In the genomic region with DNA sequence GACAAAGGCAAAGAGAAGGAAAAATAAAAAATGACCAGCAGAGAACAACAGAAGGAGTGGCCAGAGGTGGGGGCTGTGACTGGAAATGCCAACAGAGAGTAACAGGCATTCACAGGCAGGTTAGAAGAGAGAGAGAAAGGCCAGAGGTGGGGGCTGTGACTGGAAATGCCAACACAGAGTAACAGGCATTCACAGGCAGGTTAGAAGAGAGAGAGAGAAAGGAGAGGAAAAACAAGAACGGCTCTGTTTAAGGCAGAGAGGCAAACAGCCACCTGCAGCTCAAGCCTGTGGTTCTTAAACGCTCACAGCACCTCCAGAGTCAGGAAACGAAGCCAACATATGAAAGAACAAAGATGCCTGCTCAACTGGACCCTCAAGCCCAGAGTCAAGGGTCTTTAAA, we compare ENCODE assay signal across 20 cellular contexts. TPM values are rescaled to one million over a fixed set of nuclear protein-coding genes. Genes with fewer than 3 reads are reported as not detected.
A peak's percentile ranks its signal among the peaks of the same experiment; 100 is the strongest.
DNase-seq lines count a peak whose midpoint lies in the region; ATAC-seq, FAIRE-seq and TF ChIP-seq lines count a peak whose summit lies in the region.
"Had no signal": no experiment of that assay in that cellular context is flagged by ENCODE, and none has a peak within 500 bp of the region (broad histone marks: within the 10 kb centered on the region; RNA-seq: fewer than 3 reads in every experiment).

No MANE protein-coding gene starts in this region.

- H2BK12ac ChIP-seq in H1 (ENCODE audit: low read depth, low read length) = no peak overlapping the region

- H2AFZ ChIP-seq in H1 (ENCODE audit: low read length) = no peak overlapping the region
- H2AFZ ChIP-seq in osteoblast (ENCODE audit: low read length) = no peak overlapping the region

- CTCF ChIA-PET in H1 (lab: Charles Lee; ENCODE audit: partially characterized antibody) = interaction anchor here (0.9 to 1.9 kb wide), 4 partner anchors 8 to 230 kb away, joined by 3 to 5 read pairs (median 4); no protein-coding TSS in a partner anchor

- WGBS in H1 (ENCODE audit: extremely low coverage in 1 of 2, insufficient coverage in 1 of 2, insufficient read length in 1 of 2, insufficient replicate concordance in 2 of 2, low coverage in 1 of 2, low lambda C conversion rate in 2 of 2, missing lambda C conversion rate in 1 of 2), 2 experiments = 62% methylated on average over 3 of the region's 3 CpGs; no CpG with 5 or more reads in 1 of the 2 experiments

- H3K4me2 ChIP-seq in BLaER1 treated with 17β-estradiol and CSF1 and Interleukin-3, amounts not matched to agents 10 nM and 100 nM = peak overlapping the region; percentile 32 to 86 (median 55); a peak in 21 of 22 replicates
- H3K4me2 ChIP-seq in H1 (ENCODE audit: insufficient read depth in 1 of 2, low read depth in 2 of 2, low read length in 2 of 2) = no peak overlapping the region; a peak in 1 of 4 replicates
- no peak overlapping the region for H3K4me2 ChIP-seq in osteoblast (ENCODE audit: insufficient read depth, low read length)

- no peak for TF ChIP-seq POLR2A in H1 (IDR thresholded peaks at IDR 0.05; ENCODE audit: control extremely low read depth in 1 of 2, low read depth in 2 of 2, low read length in 2 of 2)

- no peak for TF ChIP-seq EP300 in H1 (IDR thresholded peaks at IDR 0.05; ENCODE audit: borderline replicate concordance in 1 of 2, low read depth in 2 of 2, low read length in 2 of 2)

- no peak overlapping the region for H3K4ac ChIP-seq in H1 (replicated peaks; ENCODE audit: insufficient read length, low read depth, low read length)

- POLR2A ChIA-PET in H1 (lab: Charles Lee; ENCODE audit: partially characterized antibody) = no interaction called here

- H4K91ac ChIP-seq in H1 (replicated peaks; ENCODE audit: insufficient read length, low read length) = no peak overlapping the region

- no peaks in the 10 kb centered on the region for H3K79me2 ChIP-seq in H1 (ENCODE audit: control insufficient read depth in 1 of 2, insufficient read depth in 2 of 2, low read length in 2 of 2)
- peaks cover 29% of the 10 kb centered on the region for H3K79me2 ChIP-seq in osteoblast (ENCODE audit: insufficient read depth, low read length)

- H2BK20ac ChIP-seq in H1 (ENCODE audit: low read length) = no peak overlapping the region

- no peak for FAIRE-seq in H1 (lab: Jason Lieb, UNC)
- FAIRE-seq: GM18507, GM19239, HepG2 had no signal

- H3K4me3 ChIP-seq in BLaER1 treated with 17β-estradiol and CSF1 and Interleukin-3, amounts not matched to agents 10 nM and 100 nM = no peak overlapping the region
- H3K4me3 ChIP-seq in HUES48 (ENCODE audit: low read depth, low read length) (no peak overlapping the region), H1 (ENCODE audit: extremely low read depth in 1 of 4, insufficient read depth in 2 of 4, low read depth in 3 of 4, low read length in 4 of 4) (no peak overlapping the region), osteoblast (ENCODE audit: insufficient read depth, low read length) (no peak overlapping the region)
- H3K4me3 ChIP-seq: gastrocnemius medialis had no signal

- H3K14ac ChIP-seq in H1 (ENCODE audit: insufficient read length) = no peak overlapping the region

- H3K4me1 ChIP-seq in BLaER1 treated with 17β-estradiol and CSF1 and Interleukin-3, amounts not matched to agents 10 nM and 100 nM = peaks cover 61 to 69% (median 65%) of the 10 kb centered on the region in 10 experiments
- H3K4me1 ChIP-seq in HUES48 (ENCODE audit: control insufficient read depth, insufficient read depth, low read length) (peaks cover 22% of the 10 kb centered on the region), H1 (replicated peaks in 1 of 4; ENCODE audit: control insufficient read depth in 3 of 4, insufficient read depth in 4 of 4, low read length in 3 of 4) (peaks cover 2 to 12% (median 6%) of the 10 kb centered on the region in 4 experiments; a peak in 3 of 7 replicates), osteoblast (ENCODE audit: insufficient read depth, low read length) (peaks cover 44% of the 10 kb centered on the region)

- peaks cover 30 to 49% (median 40%) of the 10 kb centered on the region in 11 experiments for H3K36me3 ChIP-seq in BLaER1 treated with 17β-estradiol and CSF1 and Interleukin-3, amounts not matched to agents 10 nM and 100 nM
- H3K36me3 ChIP-seq in HUES48 (ENCODE audit: control insufficient read depth, insufficient read depth, low read length) = peaks cover 48% of the 10 kb centered on the region
- H3K36me3 ChIP-seq in H1 (ENCODE audit: control insufficient read depth in 2 of 4, insufficient read depth in 4 of 4, low read length in 3 of 4) = peaks cover 2 to 44% (median 21%) of the 10 kb centered on the region in 4 experiments
- peaks cover 72% of the 10 kb centered on the region for H3K36me3 ChIP-seq in osteoblast (ENCODE audit: insufficient read depth, low read length)

- H3K23ac ChIP-seq in H1 (ENCODE audit: insufficient read length) = no peak overlapping the region

- H4K8ac ChIP-seq in H1 (ENCODE audit: extremely low read depth, insufficient read depth, low read length) = no peak overlapping the region

- no peak for TF ChIP-seq RAD21 in H1 (IDR thresholded peaks at IDR 0.05 in 1 of 2, conservative IDR thresholded peaks at IDR 0.05 in 1 of 2; ENCODE audit: low read depth in 2 of 2, low read length in 2 of 2)

- peak overlapping the region in 6 of 11 experiments; percentile 23 to 58 (median 28); a peak in 9 of 22 replicates for H3K27ac ChIP-seq in BLaER1 treated with 17β-estradiol and CSF1 and Interleukin-3, amounts not matched to agents 10 nM and 100 nM
- H3K27ac ChIP-seq in HUES48 (ENCODE audit: low read depth, low read length) (peak overlapping the region; percentile 67), H1 (ENCODE audit: low read depth, low read length) (peak overlapping the region; percentile 43; the same call in 1 of the 2 replicates), osteoblast (ENCODE audit: low read depth, low read length) (peak overlapping the region; percentile 58)

- no peaks in the 10 kb centered on the region; the same call in 1 of the 2 replicates for H3K79me1 ChIP-seq in H1 (ENCODE audit: low read depth, low read length)

- H2BK15ac ChIP-seq in H1 (ENCODE audit: low read length) = no peak overlapping the region

- no peaks in the 10 kb centered on the region for H3K23me2 ChIP-seq in H1 (ENCODE audit: low read depth, low read length)

- no peak overlapping the region for H4K5ac ChIP-seq in H1 (ENCODE audit: insufficient read length, low read depth, low read length)

- peak overlapping the region in 4 of 11 experiments; percentile 0 to 49 (median 18); a peak in 4 of 22 replicates for H3K9ac ChIP-seq in BLaER1 treated with 17β-estradiol and CSF1 and Interleukin-3, amounts not matched to agents 10 nM and 100 nM
- H3K9ac ChIP-seq in HUES48 (ENCODE audit: low read depth, low read length) = no peak overlapping the region
- no peak overlapping the region for H3K9ac ChIP-seq in H1 (replicated peaks in 1 of 4; ENCODE audit: extremely low read depth in 1 of 4, low read depth in 3 of 4, low read length in 3 of 4)

- TF ChIP-seq CTCF in H1 (IDR thresholded peaks at IDR 0.05; ENCODE audit: control extremely low read depth in 1 of 3, insufficient read depth in 1 of 3, low read depth in 1 of 3, low read length in 3 of 3) (no peak), osteoblast (IDR thresholded peaks at IDR 0.05; ENCODE audit: extremely low read depth, low read depth, low read length) (no peak)

- H3K18ac ChIP-seq in H1 (ENCODE audit: extremely low read depth, low read length) = no peak overlapping the region

- peaks cover 11 to 18% (median 16%) of the 10 kb centered on the region in 11 experiments for H3K9me3 ChIP-seq in BLaER1 treated with 17β-estradiol and CSF1 and Interleukin-3, amounts not matched to agents 10 nM and 100 nM (replicated peaks in 1 of 11)
- H3K9me3 ChIP-seq in HUES48 (ENCODE audit: control insufficient read depth, insufficient read depth, low read length) = 0 out of 2 replicates have a peak, but pooled peaks cover 5% of the 10 kb centered on the region
- peaks cover 4% of the 10 kb centered on the region in 2 experiments; a peak in 3 of 4 replicates for H3K9me3 ChIP-seq in H1 (ENCODE audit: insufficient read depth in 2 of 2, low read depth in 1 of 2, low read length in 1 of 2)
- H3K9me3 ChIP-seq in osteoblast (ENCODE audit: low read depth, low read length) = no peaks in the 10 kb centered on the region
- H3K9me3 ChIP-seq: gastrocnemius medialis had no signal

- H3K27me3 ChIP-seq in BLaER1 treated with 17β-estradiol and CSF1 and Interleukin-3, amounts not matched to agents 10 nM and 100 nM = no peaks in the 10 kb centered on the region
- H3K27me3 ChIP-seq in HUES48 (ENCODE audit: control insufficient read depth, insufficient read depth, low read length) = no peaks in the 10 kb centered on the region
- no peaks in the 10 kb centered on the region for H3K27me3 ChIP-seq in H1 (replicated peaks in 1 of 4; ENCODE audit: control insufficient read depth in 3 of 4, extremely low read depth in 1 of 4, insufficient read depth in 3 of 4, low read length in 3 of 4)
- H3K27me3 ChIP-seq in osteoblast (ENCODE audit: insufficient read depth, low read length) = no peaks in the 10 kb centered on the region
- H3K27me3 ChIP-seq: gastrocnemius medialis had no signal

- no peak for ATAC-seq in HG03097 (IDR thresholded peaks at IDR 0.05; ENCODE audit: low FRiP score, unreplicated experiment)
- ATAC-seq: gastrocnemius medialis, HepG2 had no signal

- DNase-seq in H1 (ENCODE audit: low read depth in 1 of 2, low spot score in 2 of 2) (peak in 1 of 2 experiments; percentile 38), osteoblast (ENCODE audit: insufficient read length, low spot score, missing footprints) (no peak), NCI-H69 (lab: John Stamatoyannopoulos, UW) (no peak), DMS114 treated with DMSO at 0.1 percent for 48 hours (lab: John Stamatoyannopoulos, UW; ENCODE audit: unreplicated experiment) (no peak), NCI-H524 (lab: John Stamatoyannopoulos, UW) (no peak)
- DNase-seq: activated naive CD4-positive, alpha-beta T cell treated with anti-CD3 and anti-CD28 coated beads, Interleukin-2, amount 50 U/mL, for 16 hours; central memory CD4-positive, alpha-beta T cell; DMS 273 treated with DMSO at 0.1 percent for 48 hours; gastrocnemius medialis; midbrain; NCI-H2029 treated with DMSO at 0.1 percent for 48 hours; NCI-H82; RPMI8226; T-helper 1 cell had no signal

- H2BK120ac ChIP-seq in H1 (replicated peaks; ENCODE audit: low read depth, low read length) = no peak overlapping the region

- H2AK5ac ChIP-seq in H1 (ENCODE audit: low read depth, low read length) = no peak overlapping the region

- H4K20me1 ChIP-seq in BLaER1 treated with 17β-estradiol and CSF1 and Interleukin-3, amounts not matched to agents 10 nM and 100 nM = no peaks in the 10 kb centered on the region; a peak in 1 of 22 replicates
- H4K20me1 ChIP-seq in H1 (replicated peaks in 1 of 2; ENCODE audit: control insufficient read depth in 1 of 2, insufficient read depth in 2 of 2, low read length in 2 of 2) (no peaks in the 10 kb centered on the region), osteoblast (ENCODE audit: insufficient read depth, low read length) (no peaks in the 10 kb centered on the region)

- no peak overlapping the region for H3K56ac ChIP-seq in H1 (replicated peaks; ENCODE audit: insufficient read length, low read depth, low read length)

- H2BK5ac ChIP-seq in H1 (ENCODE audit: low read depth, low read length) = peak overlapping the region; percentile 50; the same call in 1 of the 2 replicates

RNA-seq across cellular contexts. Expression of gene DGKI, which starts 39.5 kb away (rescaled TPM):
- 0.71 and 0.84 TPM in 2 replicates for total RNA-seq in H1 (2021; fragmentation: NEBNext Ultra II Directional; extraction: Animal tissue kit (Norgen Biotek cat#: 25700))
- 0.20 and 0.22 TPM in 2 replicates for polyA plus RNA-seq in H1 (2011; rRNA removed)
- polyA plus RNA-seq in H1 (2011; cell fraction: cytosol; rRNA removed) = 0.31 TPM
- polyA plus RNA-seq in H1 (2011; cell fraction: nucleus; rRNA removed) = 0.63 TPM
- polyA plus RNA-seq in H1 (2012, experiment 1 of 2) = 0.17 to 1.2 TPM (median 0.65 TPM) in 4 replicates
- polyA plus RNA-seq in H1 (2012, experiment 2 of 2) = 0.07 TPM
- polyA plus RNA-seq in H1 (2013, experiment 1 of 2) = 0.14 TPM
- 0.18 TPM for polyA plus RNA-seq in H1 (2013, experiment 2 of 2)
- polyA minus RNA-seq in H1 (2011; rRNA and poly(A)+ RNA removed) = 2.0 and 2.3 TPM in 2 replicates
- 1.5 TPM for polyA minus RNA-seq in H1 (2011; cell fraction: cytosol; rRNA and poly(A)+ RNA removed)
- 3.2 TPM for polyA minus RNA-seq in H1 (2011; cell fraction: nucleus; rRNA and poly(A)+ RNA removed)
- 19.2 and 23.3 TPM in 2 replicates for total RNA-seq in osteoblast

Comparison
In these comparisons a context has a peak if more than half of its experiments do, and no peak if none do; other contexts are left out.
1. H3K4me2 ChIP-seq: peak in BLaER1 treated with 17β-estradiol and CSF1 and Interleukin-3, amounts not matched to agents 10 nM and 100 nM (11 of 11); none in H1 (0 of 2) and osteoblast (single experiment).
2. RNA of gene DGKI, which starts 39.5 kb away (total RNA-seq): 19.2 to 23.3 TPM in osteoblast; 0.71 to 0.84 TPM in H1; every median in the first group is over 10 times any median in the second.
3. Peak in every context shown above with its lines, with median percentiles within 50 percentile points of each other: H3K27ac ChIP-seq.